ENCODE assay signal across 33 cellular contexts in the genomic region with DNA sequence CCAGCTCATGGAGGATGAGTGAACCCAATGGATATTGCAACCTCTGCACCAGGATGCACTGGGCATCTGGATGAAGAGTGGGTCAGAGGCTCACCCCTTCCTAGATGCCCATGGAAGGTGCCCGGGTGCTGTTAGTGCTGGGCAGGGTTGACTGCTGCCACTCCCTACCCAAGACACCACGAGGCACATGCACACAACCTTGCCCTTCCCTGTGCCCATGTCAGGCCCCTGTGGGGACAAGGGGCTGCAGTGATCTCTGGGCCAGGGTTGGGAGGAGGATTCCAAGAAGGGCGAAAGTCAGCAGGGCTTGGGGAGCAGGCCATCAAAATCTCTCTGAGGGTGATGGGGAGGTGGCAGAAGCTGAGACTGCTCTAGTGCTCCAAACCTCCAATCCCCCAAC.
"Had no signal": no experiment of that assay in that cellular context is flagged by ENCODE, and none has a peak within 500 bp of the region (broad histone marks: within the 10 kb centered on the region; RNA-seq: fewer than 3 reads in every experiment).

No MANE protein-coding gene starts in this region.

- DNase-seq: activated B cell treated with CpG ODN at 0.5 μM for 24 hours; activated CD4-positive, alpha-beta memory T cell treated with anti-CD3 and anti-CD28 coated beads for 36 hours; activated CD4-positive, alpha-beta T cell treated with anti-CD3 and anti-CD28 coated beads for 4 hours; activated CD4-positive, alpha-beta T cell treated with anti-CD3 and anti-CD28 coated beads, Interleukin-2, amount 10 ng/mL, durations not matched to agents 24 days and 14 days; activated CD4-positive, alpha-beta T cell treated with anti-CD3 and anti-CD28 coated beads, Interleukin-2, amount 50 U/mL, for 1 hour; activated CD4-positive, alpha-beta T cell treated with anti-CD3 and anti-CD28 coated beads, Interleukin-2, amount 50 U/mL, for 4 hours; activated CD4-positive, CD25-positive, alpha-beta regulatory T cell treated with anti-CD3 and anti-CD28 coated beads, Interleukin-2, amount 50 U/mL, for 72 hours; activated CD8-positive, alpha-beta memory T cell treated with anti-CD3 and anti-CD28 coated beads, Interleukin-2, amount 50 U/mL, for 4 hours; activated CD8-positive, alpha-beta T cell treated with anti-CD3 and anti-CD28 coated beads for 36 hours; activated effector memory CD4-positive, alpha-beta T cell treated with anti-CD3 and anti-CD28 coated beads, Interleukin-2, amount 50 U/mL, for 16 hours; activated gamma-delta T cell treated with Interleukin-2 at 50 U/mL for 16 hours; activated naive CD4-positive, alpha-beta T cell; activated naive CD4-positive, alpha-beta T cell treated with anti-CD3 and anti-CD28 coated beads for 36 hours; activated naive CD4-positive, alpha-beta T cell treated with anti-CD3 and anti-CD28 coated beads, Interleukin-2, amount 50 U/mL, for 16 hours; activated naive CD8-positive, alpha-beta T cell treated with anti-CD3 and anti-CD28 coated beads for 36 hours; activated T-cell treated with anti-CD3 and anti-CD28 coated beads for 4 hours; activated T-cell treated with anti-CD3 and anti-CD28 coated beads, Interleukin-2, amount 50 U/mL, for 1 hour; activated T-cell treated with anti-CD3 and anti-CD28 coated beads, Interleukin-2, amount 50 U/mL, for 4 hours; activated T-cell treated with anti-CD3 and anti-CD28 coated beads, Interleukin-2, amount 50 U/mL, for 72 hours; adrenal gland; amniotic stem cell; aorta; body of pancreas; brain microvascular endothelial cell; central memory CD4-positive, alpha-beta T cell; T-helper 1 cell; T-helper 2 cell; T-helper 9 cell had no signal

- H3K27me3 Mint-ChIP-seq: activated B cell treated with CpG ODN at 0.5 μM for 24 hours; activated CD4-positive, alpha-beta memory T cell treated with anti-CD3 and anti-CD28 coated beads for 36 hours; activated CD4-positive, alpha-beta T cell treated with anti-CD3 and anti-CD28 coated beads, Interleukin-2, amount 10 ng/mL, durations not matched to agents 24 days and 14 days; activated CD8-positive, alpha-beta T cell treated with anti-CD3 and anti-CD28 coated beads for 36 hours; activated naive CD8-positive, alpha-beta T cell treated with anti-CD3 and anti-CD28 coated beads for 36 hours; activated T-helper 17 cell treated with anti-CD3 and anti-CD28 coated beads, Interleukin-2, amount 50 U/mL, for 72 hours had no signal

- H3K9me3 Mint-ChIP-seq: activated B cell treated with CpG ODN at 0.5 μM for 24 hours; activated CD4-positive, alpha-beta T cell treated with anti-CD3 and anti-CD28 coated beads, Interleukin-2, amount 10 ng/mL, durations not matched to agents 24 days and 14 days; activated naive CD4-positive, alpha-beta T cell treated with anti-CD3 and anti-CD28 coated beads for 36 hours; activated T-cell treated with anti-CD3 and anti-CD28 coated beads, Interleukin-2, amount 50 U/mL, for 4 hours; activated T-helper 1 cell treated with anti-CD3 and anti-CD28 coated beads, Interleukin-12 subunit alpha, Interleukin-12 subunit beta, Interleukin-2, Interleukin-4 antibody, amounts not matched to agents 30 ng/mL and 10 ng/mL and 1 ng/mL, durations not matched to agents 14 hours and 24 hours and 36 hours; T-helper 1 cell treated with Interleukin-12 subunit alpha and Interleukin-12 subunit beta and Interleukin-4 antibody, amounts not matched to agents 30 μg/mL and 1 μg/mL, for 36 hours; T-helper 2 cell treated with Interferon-gamma antibody and Interleukin-4, amounts not matched to agents 5 μg/mL and 100 μg/mL, for 36 hours had no signal

- H3K4me1 Mint-ChIP-seq: activated B cell treated with CpG ODN at 0.5 μM for 24 hours; activated CD4-positive, alpha-beta T cell treated with anti-CD3 and anti-CD28 coated beads, Interleukin-2, amount 10 ng/mL, durations not matched to agents 24 days and 14 days; activated naive CD8-positive, alpha-beta T cell treated with anti-CD3 and anti-CD28 coated beads for 36 hours; activated T-helper 17 cell treated with anti-CD3 and anti-CD28 coated beads, Interleukin-2, amount 50 U/mL, for 72 hours had no signal

- H3K4me3 Mint-ChIP-seq: activated B cell treated with CpG ODN at 0.5 μM for 24 hours; activated CD4-positive, alpha-beta memory T cell treated with anti-CD3 and anti-CD28 coated beads for 36 hours; activated CD4-positive, alpha-beta T cell treated with anti-CD3 and anti-CD28 coated beads, Interleukin-2, amount 10 ng/mL, durations not matched to agents 24 days and 14 days; activated CD8-positive, alpha-beta T cell treated with anti-CD3 and anti-CD28 coated beads for 36 hours; activated naive CD4-positive, alpha-beta T cell treated with anti-CD3 and anti-CD28 coated beads for 36 hours; activated naive CD8-positive, alpha-beta T cell treated with anti-CD3 and anti-CD28 coated beads for 36 hours; activated T-cell treated with anti-CD3 and anti-CD28 coated beads, Interleukin-2, amount 50 U/mL, for 4 hours; activated T-cell treated with anti-CD3 and anti-CD28 coated beads, Interleukin-2, amount 50 U/mL, for 72 hours; activated T-helper 1 cell treated with anti-CD3 and anti-CD28 coated beads, Interleukin-12 subunit alpha, Interleukin-12 subunit beta, Interleukin-2, Interleukin-4 antibody, amounts not matched to agents 30 ng/mL and 10 ng/mL and 1 ng/mL, durations not matched to agents 14 hours and 24 hours and 36 hours; activated T-helper 17 cell treated with anti-CD3 and anti-CD28 coated beads, Interleukin-2, amount 50 U/mL, for 72 hours; T-helper 1 cell treated with Interleukin-12 subunit alpha and Interleukin-12 subunit beta and Interleukin-4 antibody, amounts not matched to agents 30 μg/mL and 1 μg/mL, for 36 hours; T-helper 2 cell treated with Interferon-gamma antibody and Interleukin-4, amounts not matched to agents 5 μg/mL and 100 μg/mL, for 36 hours had no signal

- H3K36me3 Mint-ChIP-seq: activated CD4-positive, alpha-beta memory T cell treated with anti-CD3 and anti-CD28 coated beads for 36 hours; activated naive CD4-positive, alpha-beta T cell treated with anti-CD3 and anti-CD28 coated beads, Interleukin-2, amount 50 U/mL, for 72 hours; activated naive CD8-positive, alpha-beta T cell treated with anti-CD3 and anti-CD28 coated beads for 36 hours had no signal

- H3K27ac Mint-ChIP-seq: activated B cell treated with CpG ODN at 0.5 μM for 24 hours; activated CD4-positive, alpha-beta memory T cell treated with anti-CD3 and anti-CD28 coated beads for 36 hours; activated CD4-positive, alpha-beta T cell treated with anti-CD3 and anti-CD28 coated beads, Interleukin-2, amount 10 ng/mL, durations not matched to agents 24 days and 14 days; activated CD8-positive, alpha-beta T cell treated with anti-CD3 and anti-CD28 coated beads for 36 hours; activated naive CD4-positive, alpha-beta T cell treated with anti-CD3 and anti-CD28 coated beads for 36 hours; activated naive CD4-positive, alpha-beta T cell treated with anti-CD3 and anti-CD28 coated beads, Interleukin-2, amount 50 U/mL, for 72 hours; activated naive CD8-positive, alpha-beta T cell treated with anti-CD3 and anti-CD28 coated beads for 36 hours; activated T-cell treated with anti-CD3 and anti-CD28 coated beads, Interleukin-2, amount 50 U/mL, for 72 hours; activated T-helper 1 cell treated with anti-CD3 and anti-CD28 coated beads, Interleukin-12 subunit alpha, Interleukin-12 subunit beta, Interleukin-2, Interleukin-4 antibody, amounts not matched to agents 30 ng/mL and 10 ng/mL and 1 ng/mL, durations not matched to agents 14 hours and 24 hours and 36 hours; activated T-helper 17 cell treated with anti-CD3 and anti-CD28 coated beads, Interleukin-2, amount 50 U/mL, for 72 hours; T-helper 1 cell treated with Interleukin-12 subunit alpha and Interleukin-12 subunit beta and Interleukin-4 antibody, amounts not matched to agents 30 μg/mL and 1 μg/mL, for 36 hours; T-helper 2 cell treated with Interferon-gamma antibody and Interleukin-4, amounts not matched to agents 5 μg/mL and 100 μg/mL, for 36 hours had no signal

- ATAC-seq: activated CD8-positive, alpha-beta T cell treated with anti-CD3 and anti-CD28 coated beads for 36 hours; activated naive CD4-positive, alpha-beta T cell treated with anti-CD3 and anti-CD28 coated beads, Interleukin-2, amount 50 U/mL, for 72 hours; activated T-cell treated with anti-CD3 and anti-CD28 coated beads, Interleukin-2, amount 50 U/mL, for 4 hours; activated T-cell treated with anti-CD3 and anti-CD28 coated beads, Interleukin-2, amount 50 U/mL, for 72 hours; activated T-helper 17 cell treated with anti-CD3 and anti-CD28 coated beads, Interleukin-2, amount 50 U/mL, for 72 hours; body of pancreas had no signal
